In the genomic region with DNA sequence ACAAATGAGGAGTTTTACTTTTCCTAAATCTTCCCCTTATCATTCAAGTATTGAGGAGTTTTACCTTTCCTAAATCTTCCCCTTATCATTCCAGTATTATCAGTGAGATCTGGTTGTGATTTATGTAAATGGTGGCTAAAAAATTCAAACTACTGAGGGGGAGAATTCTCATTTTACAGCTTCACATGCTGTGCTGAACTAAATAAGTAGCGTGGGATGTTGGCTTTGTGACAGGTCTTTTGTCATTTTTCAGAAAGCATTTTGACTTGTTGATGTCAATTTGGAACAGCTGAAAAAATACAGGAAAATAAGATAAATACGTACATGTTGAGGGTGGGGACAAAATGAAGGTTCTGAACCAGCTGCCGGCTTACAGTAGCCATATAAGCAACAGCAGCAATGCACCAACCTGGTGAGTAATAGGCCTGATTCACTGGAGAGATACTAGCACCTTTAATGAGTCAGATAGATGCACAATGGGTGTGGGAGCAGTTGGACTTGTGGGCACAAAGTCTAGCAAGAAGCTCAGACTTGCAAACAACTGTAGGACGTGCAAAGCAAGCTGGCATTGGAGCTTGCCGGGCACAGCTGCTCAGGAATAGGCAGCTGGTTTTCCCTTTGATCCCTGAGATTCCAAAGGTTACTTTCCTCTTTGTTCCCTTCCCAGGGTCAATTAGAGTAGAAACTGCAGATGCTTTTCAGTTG, we compare ENCODE assay signal across 8 cellular contexts. TPM values are rescaled to one million over a fixed set of nuclear protein-coding genes. Genes with fewer than 3 reads are reported as not detected.
DNase-seq lines count a peak whose midpoint lies in the region; ATAC-seq and TF ChIP-seq lines count a peak whose summit lies in the region.

No MANE protein-coding gene starts in this region.

- H4K20me1 ChIP-seq in fibroblast of lung (ENCODE audit: control insufficient read depth, extremely low read depth, insufficient read depth, low read length): no peaks in the 10 kb centered on the region
- peaks cover 16% of the 10 kb centered on the region for H4K20me1 ChIP-seq in smooth muscle cell (ENCODE audit: low read depth)

- peaks cover 9% of the 10 kb centered on the region for H3F3A ChIP-seq in smooth muscle cell (ENCODE audit: low read depth)

- 63% methylated on average over 5 of the region's 5 CpGs for WGBS in smooth muscle cell (ENCODE audit: low lambda C conversion rate)

- peak; percentile 95 for DNase-seq in HPDE6-E6E7 (ENCODE audit: extremely low spot score)
- peak; percentile 79 to 96 for DNase-seq in fibroblast of lung (ENCODE audit: low read depth in 2 of 2)
- DNase-seq in smooth muscle cell (lab: John Stamatoyannopoulos, UW; ENCODE audit: unreplicated experiment): no peak
- no peak for DNase-seq in substantia nigra (lab: John Stamatoyannopoulos, UW)
- DNase-seq in DMS79 treated with DMSO at 0.1 percent for 48 hours (lab: John Stamatoyannopoulos, UW): no peak

- no peak overlapping the region for H3K9ac ChIP-seq in fibroblast of lung (ENCODE audit: insufficient read depth, low read length)
- H3K9ac ChIP-seq in smooth muscle cell (ENCODE audit: low read depth): peak overlapping the region; percentile 39

- ATAC-seq in SK-N-SH treated with all-trans-retinoic acid at 6 μM for 48 hours (peak; percentile 83), GM18502 (IDR thresholded peaks at IDR 0.05; ENCODE audit: poor library complexity, unreplicated experiment) (no peak), HG03342 (IDR thresholded peaks at IDR 0.05; ENCODE audit: unreplicated experiment) (no peak)

- H3K79me2 ChIP-seq in fibroblast of lung (ENCODE audit: control insufficient read depth, insufficient read depth, low read length) (no peaks in the 10 kb centered on the region), smooth muscle cell (ENCODE audit: low read depth) (peaks cover 28% of the 10 kb centered on the region)

- H3K36me3 ChIP-seq in fibroblast of lung (ENCODE audit: control insufficient read depth, insufficient read depth, low read length) (no peaks in the 10 kb centered on the region), smooth muscle cell (ENCODE audit: low read depth) (peaks cover 6% of the 10 kb centered on the region)

- H3K9me3 ChIP-seq in fibroblast of lung (ENCODE audit: control insufficient read depth, insufficient read depth, low read depth, low read length) (no peaks in the 10 kb centered on the region), smooth muscle cell (replicated peaks; ENCODE audit: low read depth) (no peaks in the 10 kb centered on the region)

- H2AFZ ChIP-seq in fibroblast of lung (ENCODE audit: low read length) (no peak overlapping the region), smooth muscle cell (ENCODE audit: low read depth) (no peak overlapping the region)

- H3K4me2 ChIP-seq in fibroblast of lung (ENCODE audit: extremely low read depth, insufficient read depth, low read length) (no peak overlapping the region), smooth muscle cell (peak overlapping the region; percentile 63)

- H3K4me1 ChIP-seq in fibroblast of lung (ENCODE audit: control insufficient read depth, extremely low read depth, insufficient read depth, low read length): no peaks in the 10 kb centered on the region
- H3K4me1 ChIP-seq in smooth muscle cell (ENCODE audit: low read depth): peaks cover 38% of the 10 kb centered on the region

- no peak overlapping the region for H3K27ac ChIP-seq in fibroblast of lung (ENCODE audit: insufficient read depth, low read length)
- H3K27ac ChIP-seq in smooth muscle cell (ENCODE audit: low read depth): peak overlapping the region; percentile 83
- H3K27ac ChIP-seq in substantia nigra (ENCODE audit: low read depth, low read length, poor library complexity, severe bottlenecking): no peak overlapping the region

- H3K4me3 ChIP-seq in fibroblast of lung (replicated peaks in 1 of 4; ENCODE audit: control extremely low read depth in 1 of 4, insufficient read depth in 1 of 4, low read depth in 3 of 4, low read length in 4 of 4) (peak overlapping the region in 1 of 4 experiments; percentile 10), smooth muscle cell (no peak overlapping the region)

- TF ChIP-seq CTCF in fibroblast of lung (conservative IDR thresholded peaks at IDR 0.05 in 1 of 2, IDR thresholded peaks at IDR 0.05 in 1 of 2; ENCODE audit: low read depth in 1 of 2, low read length in 2 of 2) (no peak), smooth muscle cell (IDR thresholded peaks at IDR 0.05; ENCODE audit: borderline replicate concordance, insufficient read depth, poor library complexity, severe bottlenecking) (no peak)

- H3K27me3 ChIP-seq in fibroblast of lung (ENCODE audit: control insufficient read depth, insufficient read depth, low read length) (no peaks in the 10 kb centered on the region), smooth muscle cell (ENCODE audit: low read depth) (no peaks in the 10 kb centered on the region)

TF ChIP-seq in SK-N-SH treated with all-trans-retinoic acid at 6 μM for 48 hours, 23 proteins besides CTCF, POLR2A, EP300 and RAD21:
- TF ChIP-seq POU6F1 (CRISPR knock-in tag; IDR thresholded peaks at IDR 0.05; ENCODE audit: borderline replicate concordance, low read depth) (no peak), ZC3H10 (CRISPR knock-in tag; IDR thresholded peaks at IDR 0.05) (no peak), ZFP3 (CRISPR knock-in tag; IDR thresholded peaks at IDR 0.05) (no peak), SNAI2 (CRISPR knock-in tag; IDR thresholded peaks at IDR 0.05) (no peak), CSDC2 (CRISPR knock-in tag; IDR thresholded peaks at IDR 0.05) (no peak), ZNF70 (CRISPR knock-in tag; IDR thresholded peaks at IDR 0.05) (no peak), TOX (CRISPR knock-in tag; IDR thresholded peaks at IDR 0.05; ENCODE audit: borderline replicate concordance) (no peak), TCF4 (CRISPR knock-in tag; IDR thresholded peaks at IDR 0.05; ENCODE audit: borderline replicate concordance) (no peak), ISL1 (CRISPR knock-in tag; IDR thresholded peaks at IDR 0.05) (no peak), GLIS3 (CRISPR knock-in tag; IDR thresholded peaks at IDR 0.05) (no peak), BACH2 (CRISPR knock-in tag; IDR thresholded peaks at IDR 0.05; ENCODE audit: borderline replicate concordance) (no peak)
- TF ChIP-seq, protein P1, sequence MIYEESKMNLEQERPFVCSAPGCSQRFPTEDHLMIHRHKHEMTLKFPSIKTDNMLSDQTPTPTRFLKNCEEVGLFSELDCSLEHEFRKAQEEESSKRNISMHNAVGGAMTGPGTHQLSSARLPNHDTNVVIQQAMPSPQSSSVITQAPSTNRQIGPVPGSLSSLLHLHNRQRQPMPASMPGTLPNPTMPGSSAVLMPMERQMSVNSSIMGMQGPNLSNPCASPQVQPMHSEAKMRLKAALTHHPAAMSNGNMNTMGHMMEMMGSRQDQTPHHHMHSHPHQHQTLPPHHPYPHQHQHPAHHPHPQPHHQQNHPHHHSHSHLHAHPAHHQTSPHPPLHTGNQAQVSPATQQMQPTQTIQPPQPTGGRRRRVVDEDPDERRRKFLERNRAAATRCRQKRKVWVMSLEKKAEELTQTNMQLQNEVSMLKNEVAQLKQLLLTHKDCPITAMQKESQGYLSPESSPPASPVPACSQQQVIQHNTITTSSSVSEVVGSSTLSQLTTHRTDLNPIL (CRISPR knock-in tag; IDR thresholded peaks at IDR 0.05; ENCODE audit: low read depth): no peak

RNA-seq across cellular contexts. Expression of gene B3GNT5, which starts 12.8 kb away (rescaled TPM):
- total RNA-seq in fibroblast of lung: 1.3 and 2.8 TPM in 2 replicates
- 0.96 and 1.7 TPM in 2 replicates for polyA plus RNA-seq in fibroblast of lung
- polyA plus RNA-seq in fibroblast of lung (2012): 1.2 and 1.3 TPM in 2 replicates
- polyA minus RNA-seq in fibroblast of lung (ENCODE audit: low replicate concordance): 0.37 TPM in 1 of 2 replicates, not detected in the other
- 11.5 and 12.6 TPM in 2 replicates for total RNA-seq in smooth muscle cell
- 5.3 and 7.2 TPM in 2 replicates for polyA plus RNA-seq in smooth muscle cell

Comparison
In these comparisons a context has a peak if more than half of its experiments do, and no peak if none do; other contexts are left out.
1. DNase-seq: peak in HPDE6-E6E7 (single experiment) and fibroblast of lung (2 of 2); none in smooth muscle cell (single experiment), substantia nigra (0 of 49) and DMS79 treated with DMSO at 0.1 percent for 48 hours (single experiment).